9 cellular contexts compared by ENCODE assay signal in the genomic region with DNA sequence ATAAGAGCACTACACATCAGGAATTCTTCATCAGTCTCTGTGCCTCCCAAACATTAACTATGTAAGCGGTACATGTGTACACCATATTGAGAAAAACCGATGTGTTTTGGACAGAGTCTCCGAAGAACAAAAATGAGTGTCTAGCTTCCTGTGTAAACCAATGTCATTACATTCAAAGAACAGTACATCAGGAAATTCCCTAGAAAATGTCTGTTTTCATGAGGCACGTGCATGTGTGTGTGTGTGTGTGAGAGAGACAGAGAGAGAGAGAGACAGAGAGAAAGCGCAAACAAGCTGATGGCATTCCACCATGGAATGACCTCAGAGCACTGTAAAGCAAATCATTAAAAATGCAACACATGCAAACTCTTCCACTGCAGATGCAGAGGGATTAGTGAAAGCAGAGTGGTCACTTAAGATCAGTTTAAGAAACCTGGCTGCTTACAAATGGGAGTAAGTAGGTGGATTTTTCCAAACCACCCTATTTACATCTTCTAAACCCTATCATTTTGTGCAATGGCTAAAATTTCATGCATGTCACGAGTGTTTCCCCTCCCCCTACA.
DNase-seq lines count a peak whose midpoint lies in the region; ATAC-seq lines count a peak whose summit lies in the region.
"Had no signal": no experiment of that assay in that cellular context is flagged by ENCODE, and none has a peak within 500 bp of the region (broad histone marks: within the 10 kb centered on the region; RNA-seq: fewer than 3 reads in every experiment).

No MANE protein-coding gene starts in this region.

- peak overlapping the region; percentile 73 for H3K27ac Mint-ChIP-seq in activated naive CD4-positive, alpha-beta T cell treated with anti-CD3 and anti-CD28 coated beads for 36 hours
- peak overlapping the region in 2 of 3 donors; percentile 27 to 48 for H3K27ac Mint-ChIP-seq in IgD-negative memory B cell

- in situ Hi-C loops in GM23248 (cut with MboI): no loop called here

- no peaks in the 10 kb centered on the region for H3K9me3 Mint-ChIP-seq in activated naive CD4-positive, alpha-beta T cell treated with anti-CD3 and anti-CD28 coated beads for 36 hours
- peaks cover 0 to 2% (median 0%) of the 10 kb centered on the region in 3 donors for H3K9me3 Mint-ChIP-seq in IgD-negative memory B cell

- no peaks in the 10 kb centered on the region for H3K27me3 Mint-ChIP-seq in activated naive CD4-positive, alpha-beta T cell treated with anti-CD3 and anti-CD28 coated beads for 36 hours (ENCODE audit: low read depth)
- H3K27me3 Mint-ChIP-seq in IgD-negative memory B cell: no peaks in the 10 kb centered on the region

- no peaks in the 10 kb centered on the region for H3K9me2 ChIP-seq in GM23248 (ENCODE audit: insufficient read depth)

- no peak overlapping the region for H3K4me3 ChIP-seq in GM23248

- H3K36me3 ChIP-seq in GM23248 (ENCODE audit: low read depth): no peaks in the 10 kb centered on the region

- H3K4me1 Mint-ChIP-seq in activated naive CD4-positive, alpha-beta T cell treated with anti-CD3 and anti-CD28 coated beads for 36 hours (ENCODE audit: low read depth): peaks cover 83% of the 10 kb centered on the region
- peaks cover 30 to 35% (median 34%) of the 10 kb centered on the region in 3 donors for H3K4me1 Mint-ChIP-seq in IgD-negative memory B cell

- peak; percentile 56 for DNase-seq in activated naive CD4-positive, alpha-beta T cell treated with anti-CD3 and anti-CD28 coated beads for 36 hours
- DNase-seq in activated naive CD4-positive, alpha-beta T cell treated with Interleukin-2 at 50 U/mL for 16 hours: no peak
- peak in 1 of 61 donors; percentile 12 for DNase-seq in caudate nucleus (lab: John Stamatoyannopoulos, UW)
- DNase-seq in substantia nigra (lab: John Stamatoyannopoulos, UW): no peak
- DNase-seq in GM23248: no peak
- DNase-seq in iPS-NIHi7 (ENCODE audit: extremely low spot score): no peak
- DNase-seq: activated effector memory CD4-positive, alpha-beta T cell treated with anti-CD3 and anti-CD28 coated beads, Interleukin-2, amount 50 U/mL, for 16 hours had no signal

- H3K4me1 ChIP-seq in GM23248 (ENCODE audit: insufficient read depth): peaks cover 3% of the 10 kb centered on the region; the same call in 1 of the 2 replicates

- no peaks in the 10 kb centered on the region for H4K20me1 ChIP-seq in GM23248 (ENCODE audit: insufficient read depth)

- no peak overlapping the region for H3K4me2 ChIP-seq in GM23248 (ENCODE audit: unreplicated experiment)

- H3K27ac ChIP-seq in caudate nucleus (ENCODE audit: low read depth, low read length) (peak overlapping the region; percentile 56), substantia nigra (ENCODE audit: low read depth, low read length, poor library complexity, severe bottlenecking) (peak overlapping the region; percentile 3), GM23248 (no peak overlapping the region)

- H3K27me3 ChIP-seq in GM23248 (replicated peaks; ENCODE audit: insufficient read depth): no peaks in the 10 kb centered on the region

- no peak overlapping the region for H2AFZ ChIP-seq in GM23248

- intact Hi-C loops in activated naive CD4-positive, alpha-beta T cell treated with anti-CD3 and anti-CD28 coated beads for 36 hours (cut with micrococcal nuclease): loop anchor here (1.0 kb wide), 1 partner anchor 8 kb away; no protein-coding TSS in a partner anchor

- peaks cover 96% of the 10 kb centered on the region for H3K79me2 ChIP-seq in GM23248 (ENCODE audit: insufficient read depth)

- no peaks in the 10 kb centered on the region for H3F3A ChIP-seq in GM23248 (ENCODE audit: insufficient read depth)

- H3K9me3 ChIP-seq in GM23248 (ENCODE audit: low read depth): no peaks in the 10 kb centered on the region

- H3K9ac ChIP-seq in GM23248: no peak overlapping the region

- 70 to 75% methylated on average over 6 of the region's 6 CpGs for WGBS in GM23248 (ENCODE audit: low coverage in 1 of 2, low lambda C conversion rate in 2 of 2, missing lambda C conversion rate in 2 of 2), 2 experiments

- CTCF ChIA-PET in activated naive CD4-positive, alpha-beta T cell treated with anti-CD3 and anti-CD28 coated beads for 36 hours (lab: Charles Lee): interaction anchor here (0.6 to 1.3 kb wide), 5 partner anchors 25 to 1336 kb away, joined by 3 to 5 read pairs (median 3); no protein-coding TSS in a partner anchor

- peaks cover 28% of the 10 kb centered on the region for H3K36me3 Mint-ChIP-seq in activated naive CD4-positive, alpha-beta T cell treated with anti-CD3 and anti-CD28 coated beads for 36 hours (ENCODE audit: low read depth)
- H3K36me3 Mint-ChIP-seq in IgD-negative memory B cell: peaks cover 26% of the 10 kb centered on the region

- peak overlapping the region; percentile 10 for H3K4me3 Mint-ChIP-seq in activated naive CD4-positive, alpha-beta T cell treated with anti-CD3 and anti-CD28 coated beads for 36 hours
- H3K4me3 Mint-ChIP-seq in IgD-negative memory B cell: peak overlapping the region in 1 of 4 donors; percentile 2

- no peak for ATAC-seq in GM21786 (IDR thresholded peaks at IDR 0.05; ENCODE audit: unreplicated experiment)
